ENCODE assay signal across 9 cellular contexts in the genomic region with DNA sequence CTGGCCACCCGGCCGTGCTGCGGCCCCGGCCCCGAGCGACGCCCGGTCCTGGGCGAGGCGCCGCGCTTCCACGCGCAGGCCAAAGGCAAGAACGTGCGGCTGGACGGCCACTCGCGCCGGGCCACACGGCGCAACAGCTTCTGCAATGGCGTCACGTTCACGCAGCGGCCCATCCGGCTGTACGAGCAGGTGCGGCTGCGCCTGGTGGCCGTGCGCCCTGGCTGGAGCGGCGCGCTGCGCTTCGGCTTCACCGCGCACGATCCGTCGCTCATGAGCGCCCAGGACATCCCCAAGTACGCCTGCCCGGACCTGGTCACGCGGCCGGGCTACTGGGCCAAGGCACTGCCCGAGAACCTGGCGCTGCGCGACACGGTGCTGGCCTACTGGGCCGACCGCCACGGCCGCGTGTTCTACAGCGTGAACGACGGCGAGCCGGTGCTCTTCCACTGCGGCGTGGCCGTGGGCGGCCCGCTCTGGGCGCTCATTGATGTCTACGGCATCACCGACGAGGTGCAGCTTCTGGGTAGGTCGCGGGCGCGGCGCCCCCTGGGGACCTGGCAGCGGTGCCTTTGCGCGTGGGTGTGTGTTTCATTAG.
"Had no signal": no experiment of that assay in that cellular context is flagged by ENCODE, and none has a peak within 500 bp of the region (broad histone marks: within the 10 kb centered on the region; RNA-seq: fewer than 3 reads in every experiment).

No MANE protein-coding gene starts in this region.

- H3K9me3 Mint-ChIP-seq: activated CD4-positive, alpha-beta T cell treated with anti-CD3 and anti-CD28 coated beads, Interleukin-2, amount 10 ng/mL, durations not matched to agents 7 days and 5 days; activated naive CD4-positive, alpha-beta T cell treated with anti-CD3 and anti-CD28 coated beads, Interleukin-2, amount 10 ng/mL, durations not matched to agents 7 days and 5 days; natural killer cell treated with Interleukin-12 subunit alpha and Interleukin-12 subunit beta and Interleukin-15 and Interleukin-18, amount 100 ng/mL, for 72 hours; stimulated activated effector memory CD8-positive, alpha-beta T cell treated with anti-CD3 and anti-CD28 coated beads, Interleukin-12 subunit alpha, Interleukin-12 subunit beta, amount 100 ng/mL, for 72 hours had no signal

- H3K4me1 ChIP-seq: ascending aorta had no signal

- H3K4me1 Mint-ChIP-seq: activated B cell treated with CpG ODN at 0.5 μM for 24 hours; activated CD4-positive, alpha-beta T cell treated with anti-CD3 and anti-CD28 coated beads, Interleukin-2, amount 10 ng/mL, durations not matched to agents 7 days and 5 days; activated naive CD4-positive, alpha-beta T cell treated with anti-CD3 and anti-CD28 coated beads, Interleukin-2, amount 10 ng/mL, durations not matched to agents 7 days and 5 days; stimulated activated effector memory CD8-positive, alpha-beta T cell treated with anti-CD3 and anti-CD28 coated beads, Interleukin-12 subunit alpha, Interleukin-12 subunit beta, amount 100 ng/mL, for 72 hours had no signal

- DNase-seq: activated B cell treated with CpG ODN at 0.5 μM for 24 hours; activated CD4-positive, alpha-beta T cell treated with anti-CD3 and anti-CD28 coated beads, Interleukin-2, amount 10 ng/mL, durations not matched to agents 7 days and 5 days; activated naive CD4-positive, alpha-beta T cell treated with anti-CD3 and anti-CD28 coated beads, Interleukin-2, amount 10 ng/mL, durations not matched to agents 7 days and 5 days; nucleus accumbens; T-helper 2 cell had no signal

- H3K4me3 Mint-ChIP-seq: activated B cell treated with CpG ODN at 0.5 μM for 24 hours; activated CD4-positive, alpha-beta T cell treated with anti-CD3 and anti-CD28 coated beads, Interleukin-2, amount 10 ng/mL, durations not matched to agents 7 days and 5 days; activated naive CD4-positive, alpha-beta T cell treated with anti-CD3 and anti-CD28 coated beads, Interleukin-2, amount 10 ng/mL, durations not matched to agents 7 days and 5 days; natural killer cell treated with Interleukin-12 subunit alpha and Interleukin-12 subunit beta and Interleukin-15 and Interleukin-18, amount 100 ng/mL, for 72 hours; stimulated activated effector memory CD8-positive, alpha-beta T cell treated with anti-CD3 and anti-CD28 coated beads, Interleukin-12 subunit alpha, Interleukin-12 subunit beta, amount 100 ng/mL, for 72 hours had no signal

- H3K36me3 Mint-ChIP-seq: activated naive CD4-positive, alpha-beta T cell treated with anti-CD3 and anti-CD28 coated beads, Interleukin-2, amount 10 ng/mL, durations not matched to agents 7 days and 5 days; natural killer cell treated with Interleukin-12 subunit alpha and Interleukin-12 subunit beta and Interleukin-15 and Interleukin-18, amount 100 ng/mL, for 72 hours; stimulated activated effector memory CD8-positive, alpha-beta T cell treated with anti-CD3 and anti-CD28 coated beads, Interleukin-12 subunit alpha, Interleukin-12 subunit beta, amount 100 ng/mL, for 72 hours had no signal

- H3K27ac ChIP-seq: ascending aorta had no signal

- ATAC-seq: natural killer cell treated with Interleukin-12 subunit alpha and Interleukin-12 subunit beta and Interleukin-15 and Interleukin-18, amount 100 ng/mL, for 72 hours; stimulated activated effector memory CD8-positive, alpha-beta T cell treated with anti-CD3 and anti-CD28 coated beads, Interleukin-12 subunit alpha, Interleukin-12 subunit beta, amount 100 ng/mL, for 72 hours had no signal

- H3K27ac Mint-ChIP-seq: activated B cell treated with CpG ODN at 0.5 μM for 24 hours; activated CD4-positive, alpha-beta T cell treated with anti-CD3 and anti-CD28 coated beads, Interleukin-2, amount 10 ng/mL, durations not matched to agents 7 days and 5 days; activated naive CD4-positive, alpha-beta T cell treated with anti-CD3 and anti-CD28 coated beads, Interleukin-2, amount 10 ng/mL, durations not matched to agents 7 days and 5 days; natural killer cell treated with Interleukin-12 subunit alpha and Interleukin-12 subunit beta and Interleukin-15 and Interleukin-18, amount 100 ng/mL, for 72 hours; progenitor cell of endocrine pancreas; stimulated activated effector memory CD8-positive, alpha-beta T cell treated with anti-CD3 and anti-CD28 coated beads, Interleukin-12 subunit alpha, Interleukin-12 subunit beta, amount 100 ng/mL, for 72 hours had no signal

- H3K27me3 ChIP-seq: ascending aorta had no signal

- H3K27me3 Mint-ChIP-seq: activated naive CD4-positive, alpha-beta T cell treated with anti-CD3 and anti-CD28 coated beads, Interleukin-2, amount 10 ng/mL, durations not matched to agents 7 days and 5 days; natural killer cell treated with Interleukin-12 subunit alpha and Interleukin-12 subunit beta and Interleukin-15 and Interleukin-18, amount 100 ng/mL, for 72 hours had no signal

- H3K9me3 ChIP-seq: ascending aorta had no signal
